In the genomic region with DNA sequence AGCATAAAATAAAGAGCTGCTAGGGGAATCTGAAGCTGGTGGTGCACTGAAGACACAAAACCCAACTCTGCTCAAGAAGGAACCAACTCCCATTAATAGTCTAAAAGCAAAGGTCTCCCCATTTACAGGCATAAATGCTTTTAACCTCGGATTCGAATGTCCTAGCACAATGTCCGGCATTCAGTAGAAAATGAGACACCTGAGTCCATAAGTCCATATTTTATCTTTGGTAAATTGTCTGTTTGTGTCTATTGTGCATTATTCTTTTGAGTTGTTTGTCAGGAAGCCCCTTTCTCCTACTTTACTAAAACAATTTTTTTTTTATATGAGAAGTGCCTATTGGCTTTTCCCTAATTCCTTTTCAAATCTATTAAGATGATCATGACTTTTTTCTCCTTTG, we compare ENCODE assay signal across 24 cellular contexts.
"Had no signal": no experiment of that assay in that cellular context is flagged by ENCODE, and none has a peak within 500 bp of the region (broad histone marks: within the 10 kb centered on the region; RNA-seq: fewer than 3 reads in every experiment).

No MANE protein-coding gene starts in this region.

- H3K27me3 ChIP-seq: colonic mucosa, esophagus squamous epithelium, gastrocnemius medialis, heart right ventricle had no signal

- H3K36me3 ChIP-seq: colonic mucosa, gastrocnemius medialis, heart right ventricle, left ventricle myocardium inferior, lower lobe of right lung had no signal

- H3K27ac Mint-ChIP-seq: dendritic cell treated with granulocyte-macrophage colony-stimulating factor and Interleukin-4, amounts not matched to agents 40 ng/mL and 50 ng/mL, for 4 days had no signal

- ATAC-seq: gastrocnemius medialis, heart right ventricle, left colon, left lobe of liver, mucosa of descending colon had no signal

- H3K4me3 Mint-ChIP-seq: dendritic cell treated with granulocyte-macrophage colony-stimulating factor and Interleukin-4, amounts not matched to agents 40 ng/mL and 50 ng/mL, for 4 days; mesothelial cell of epicardium had no signal

- H3K4me3 ChIP-seq: colonic mucosa, esophagus squamous epithelium, gastrocnemius medialis, heart right ventricle, left ventricle myocardium inferior, lower lobe of right lung, mucosa of descending colon had no signal

- H3K9me3 Mint-ChIP-seq: dendritic cell treated with granulocyte-macrophage colony-stimulating factor and Interleukin-4, amounts not matched to agents 40 ng/mL and 50 ng/mL, for 4 days; naive B cell had no signal

- H3K9me3 ChIP-seq: colonic mucosa, esophagus squamous epithelium, gastrocnemius medialis, heart right ventricle, left ventricle myocardium inferior, lower lobe of right lung, mucosa of descending colon had no signal

- FAIRE-seq: endothelial cell of umbilical vein, kidney had no signal

- H3K27ac ChIP-seq: colonic mucosa, esophagus squamous epithelium, gastrocnemius medialis, heart right ventricle, left ventricle myocardium inferior, lower lobe of right lung had no signal

- H3K27me3 Mint-ChIP-seq: dendritic cell treated with granulocyte-macrophage colony-stimulating factor and Interleukin-4, amounts not matched to agents 40 ng/mL and 50 ng/mL, for 4 days; naive B cell had no signal

- DNase-seq: colonic mucosa; cortex of kidney; effector memory CD4-positive, alpha-beta T cell; esophagus squamous epithelium; foreskin fibroblast; foreskin melanocyte; gastrocnemius medialis; glutamatergic neuron; head of caudate nucleus; heart right ventricle; hippocampal formation; islet precursor cell; kidney; kidney glomerular epithelial cell; left colon; left ventricle myocardium inferior; lower lobe of right lung; mesenchymal stem cell; mucosa of descending colon; naive B cell had no signal

- H3K4me1 ChIP-seq: colonic mucosa, esophagus squamous epithelium, gastrocnemius medialis, heart right ventricle, left ventricle myocardium inferior, lower lobe of right lung had no signal
